ENCODE assay signal across 8 cellular contexts in genomic region chr1:182389619-182390047, GRCh38. TPM values are rescaled to one million over a fixed set of nuclear protein-coding genes. Genes with fewer than 3 reads are reported as not detected.
A peak's percentile ranks its signal among the peaks of the same experiment; 100 is the strongest.
DNase-seq lines count a peak whose midpoint lies in the region; ATAC-seq and TF ChIP-seq lines count a peak whose summit lies in the region.

No MANE protein-coding gene starts in this region.

- peak overlapping the region; percentile 92 for H3K4me3 ChIP-seq in NB4 (ENCODE audit: low read depth, low read length)
- H3K4me3 ChIP-seq in upper lobe of left lung = peak overlapping the region; percentile 60 to 89 (median 77)

- H3K27me3 ChIP-seq in upper lobe of left lung = no peaks in the 10 kb centered on the region

- DNase-seq in GF-D8 (lab: John Stamatoyannopoulos, UW) (peak; percentile 24), NB4 (ENCODE audit: low read depth) (peak; percentile 67), T47D (ENCODE audit: low read depth in 1 of 2, low spot score in 1 of 2) (peak; percentile 17 to 47), lung microvascular endothelial cell (ENCODE audit: low read depth in 2 of 2) (peak; percentile 5 to 15), upper lobe of left lung (peak in 1 of 2 donors; percentile 64), DMS153 treated with DMSO at 0.1 percent for 48 hours (lab: John Stamatoyannopoulos, UW; ENCODE audit: unreplicated experiment) (no peak)

- in situ Hi-C loops in T47D (cut with HindIII; ENCODE audit: low pct_unique_long_range_greater_than_20kb, low sequenced_read_pairs) = no loop called here

- TF ChIP-seq POLR2A in NB4 (IDR thresholded peaks at IDR 0.05; ENCODE audit: extremely low read depth, insufficient read length) = no peak
- TF ChIP-seq POLR2A in upper lobe of left lung (IDR thresholded peaks at IDR 0.05) = peak in 1 of 4 donors; percentile 29

- peak in 1 of 2 donors; percentile 11 for ATAC-seq in upper lobe of left lung (ENCODE audit: low FRiP score in 2 of 2)
- ATAC-seq in HG02623 (IDR thresholded peaks at IDR 0.05; ENCODE audit: unreplicated experiment) = no peak
- no peak for ATAC-seq in GM18502 (IDR thresholded peaks at IDR 0.05; ENCODE audit: poor library complexity, unreplicated experiment)

- 4 to 5% methylated on average over 12 to 13 of the region's 13 CpGs for WGBS in upper lobe of left lung, 2 donors

- TF ChIP-seq CTCF in NB4 (IDR thresholded peaks at IDR 0.05; ENCODE audit: low read depth, low read length) (no peak), upper lobe of left lung (IDR thresholded peaks at IDR 0.05) (no peak)

- TF ChIP-seq EP300 in upper lobe of left lung (IDR thresholded peaks at IDR 0.05) = no peak

- H3K9me3 ChIP-seq in upper lobe of left lung = no peaks in the 10 kb centered on the region

- peak overlapping the region; percentile 96 to 100 (median 98) for H3K27ac ChIP-seq in upper lobe of left lung

- peaks cover 21 to 52% (median 30%) of the 10 kb centered on the region in 4 donors for H3K4me1 ChIP-seq in upper lobe of left lung

- peaks cover 38 to 46% (median 40%) of the 10 kb centered on the region in 4 donors for H3K36me3 ChIP-seq in upper lobe of left lung

RNA-seq across cellular contexts. Expression of gene GLUL, which starts 2.0 kb away (rescaled TPM):
- total RNA-seq in lung microvascular endothelial cell (199 and 377 TPM in 2 replicates), upper lobe of left lung (1,000 to 10,000 TPM; 1,145 to 1,831 (median 1,583) TPM)

RNA-seq across cellular contexts. Expression of gene TEDDM1, which starts 10.8 kb away (rescaled TPM):
- total RNA-seq in lung microvascular endothelial cell = not detected in 2 replicates
- total RNA-seq in upper lobe of left lung = not detected
